In genomic region chr21:13979608-13980007, GRCh38 we compare ENCODE assay signal across 8 cellular contexts.
A peak's percentile ranks its signal among the peaks of the same experiment; 100 is the strongest.
DNase-seq lines count a peak whose midpoint lies in the region; ATAC-seq and TF ChIP-seq lines count a peak whose summit lies in the region.
"Not testable (repeated sequence)": the region's sequence is repeated elsewhere in the genome, so short reads cannot be mapped to it uniquely, and the experiment has no call there.

No MANE protein-coding gene starts in this region.

- H3K4me1 Mint-ChIP-seq in CD4-positive, alpha-beta memory T cell: not testable (repeated sequence)
- peaks cover 15% of the 10 kb centered on the region for H3K4me1 Mint-ChIP-seq in dendritic cell treated with granulocyte-macrophage colony-stimulating factor and Interleukin-4, amounts not matched to agents 40 ng/mL and 50 ng/mL, for 4 days (ENCODE audit: low read depth)

- not testable (repeated sequence) for H3K9me3 Mint-ChIP-seq in CD4-positive, alpha-beta memory T cell; dendritic cell treated with granulocyte-macrophage colony-stimulating factor and Interleukin-4, amounts not matched to agents 40 ng/mL and 50 ng/mL, for 4 days

- H3K36me3 Mint-ChIP-seq in CD4-positive, alpha-beta memory T cell; dendritic cell treated with granulocyte-macrophage colony-stimulating factor and Interleukin-4, amounts not matched to agents 40 ng/mL and 50 ng/mL, for 4 days (ENCODE audit: low read depth): not testable (repeated sequence)

- H3K27ac ChIP-seq in CD4-positive, alpha-beta memory T cell (ENCODE audit: low read depth, low read length); lower lobe of right lung; stomach: not testable (repeated sequence)

- H3K4me3 Mint-ChIP-seq in CD4-positive, alpha-beta memory T cell: peak overlapping the region in 6 of 8 donors; percentile 81 to 89 (median 86)
- peak overlapping the region; percentile 76 for H3K4me3 Mint-ChIP-seq in dendritic cell treated with granulocyte-macrophage colony-stimulating factor and Interleukin-4, amounts not matched to agents 40 ng/mL and 50 ng/mL, for 4 days

- H3K27ac Mint-ChIP-seq in CD4-positive, alpha-beta memory T cell: peak overlapping the region in 3 of 7 donors; percentile 19 to 68 (median 65)
- not testable (repeated sequence) for H3K27ac Mint-ChIP-seq in dendritic cell treated with granulocyte-macrophage colony-stimulating factor and Interleukin-4, amounts not matched to agents 40 ng/mL and 50 ng/mL, for 4 days

- TF ChIP-seq EP300 in stomach (IDR thresholded peaks at IDR 0.05): not testable (repeated sequence)

- not testable (repeated sequence) for H3K36me3 ChIP-seq in CD4-positive, alpha-beta memory T cell (ENCODE audit: insufficient read depth, low read length); lower lobe of right lung; stomach

- 21 to 85% (median 31%) methylated on average over 4 to 26 of the region's 26 CpGs for WGBS in stomach, 5 donors

- H3K4me1 ChIP-seq in CD4-positive, alpha-beta memory T cell (ENCODE audit: insufficient read depth, low read length); lower lobe of right lung: not testable (repeated sequence)
- peaks cover 0 to 14% (median 3%) of the 10 kb centered on the region in 4 donors for H3K4me1 ChIP-seq in stomach

- not testable (repeated sequence) for H3K27me3 ChIP-seq in CD4-positive, alpha-beta memory T cell (ENCODE audit: insufficient read depth, low read length); lower lobe of right lung (ENCODE audit: low read depth)
- peaks cover 0 to 17% (median 0%) of the 10 kb centered on the region in 3 donors for H3K27me3 ChIP-seq in stomach

- H3K4me3 ChIP-seq in CD4-positive, alpha-beta memory T cell (ENCODE audit: low read length in 2 of 2): not testable (repeated sequence)
- H3K4me3 ChIP-seq in LNCaP clone FGC (ENCODE audit: low read depth, low read length) (peak overlapping the region; percentile 31), lower lobe of right lung (peak overlapping the region; percentile 48), stomach (peak overlapping the region; percentile 31 to 48 (median 40))

- H3K9me3 ChIP-seq in CD4-positive, alpha-beta memory T cell (ENCODE audit: control insufficient read depth in 1 of 2, low read length in 2 of 2); lower lobe of right lung; stomach: not testable (repeated sequence)

- CTCF ChIA-PET in CD4-positive, alpha-beta memory T cell (lab: Charles Lee; ENCODE audit: partially characterized antibody): not testable (repeated sequence)

- TF ChIP-seq POLR2A in stomach (IDR thresholded peaks at IDR 0.05): not testable (repeated sequence)

- POLR2A ChIA-PET in CD4-positive, alpha-beta memory T cell (lab: Charles Lee; ENCODE audit: partially characterized antibody): not testable (repeated sequence)

- ATAC-seq in GM19023 (IDR thresholded peaks at IDR 0.05; ENCODE audit: unreplicated experiment): peak; percentile 12
- ATAC-seq in HG02678 (IDR thresholded peaks at IDR 0.05; ENCODE audit: unreplicated experiment): peak; percentile 5
- peak in 1 of 2 donors; percentile 44 for ATAC-seq in lower lobe of right lung

- intact Hi-C loops in CD4-positive, alpha-beta memory T cell (cut with micrococcal nuclease); dendritic cell treated with granulocyte-macrophage colony-stimulating factor and Interleukin-4, amounts not matched to agents 40 ng/mL and 50 ng/mL, for 4 days (cut with micrococcal nuclease); lower lobe of right lung (cut with DNase I); stomach (cut with DNase I; ENCODE audit: low total_unique reads): not testable (repeated sequence)

- H3K27me3 Mint-ChIP-seq in CD4-positive, alpha-beta memory T cell: not testable (repeated sequence)
- peaks cover 21% of the 10 kb centered on the region for H3K27me3 Mint-ChIP-seq in dendritic cell treated with granulocyte-macrophage colony-stimulating factor and Interleukin-4, amounts not matched to agents 40 ng/mL and 50 ng/mL, for 4 days

- TF ChIP-seq CTCF in LNCaP clone FGC (IDR thresholded peaks at IDR 0.05; ENCODE audit: control insufficient read depth, extremely low read depth, insufficient read depth); lower lobe of right lung (IDR thresholded peaks at IDR 0.05); stomach (IDR thresholded peaks at IDR 0.05): not testable (repeated sequence)

- DNase-seq in CD4-positive, alpha-beta memory T cell: peak in 3 of 5 donors; percentile 8 to 12 (median 11)
- DNase-seq in LNCaP clone FGC (ENCODE audit: low read depth); lower lobe of right lung; stomach: not testable (repeated sequence)
- DNase-seq in activated T-cell treated with anti-CD3 and anti-CD28 coated beads, Interleukin-2, amount 50 U/mL, for 1 hour: peak; percentile 35
